In genomic region chr2:3776311-3776710, GRCh38 we compare ENCODE assay signal across 25 cellular contexts.
"Had no signal": no experiment of that assay in that cellular context is flagged by ENCODE, and none has a peak within 500 bp of the region (broad histone marks: within the 10 kb centered on the region; RNA-seq: fewer than 3 reads in every experiment).

No MANE protein-coding gene starts in this region.

- H3K27ac ChIP-seq: left lung, parathyroid adenoma, psoas muscle, right lobe of liver, tibial nerve, uterus had no signal

- H3K27me3 ChIP-seq: right lobe of liver, tibial nerve, uterus had no signal

- H3K4me1 ChIP-seq: left lung, parathyroid adenoma, psoas muscle, right lobe of liver, uterus had no signal

- H3K4me2 ChIP-seq: smooth muscle cell had no signal

- H3K36me3 ChIP-seq: left lung, right lobe of liver, tibial nerve, uterus had no signal

- H3K9me3 Mint-ChIP-seq: mesothelial cell of epicardium; nephron progenitor cell; stimulated activated memory B cell treated with anti-CD40 and anti-IgM and Interleukin-4, amounts not matched to agents 10 μg/mL and 1 μg/mL and 100 μg/mL, for 72 hours; stimulated activated naive CD8-positive, alpha-beta T cell treated with anti-CD3 and anti-CD28 coated beads, Interleukin-15, amount 100 ng/mL, for 72 hours; type B pancreatic cell had no signal

- H3K36me3 Mint-ChIP-seq: mesothelial cell of epicardium; stimulated activated memory B cell treated with anti-CD40 and anti-IgM and Interleukin-4, amounts not matched to agents 10 μg/mL and 1 μg/mL and 100 μg/mL, for 72 hours; type B pancreatic cell had no signal

- DNase-seq: hippocampal formation; kidney; left colon; left lung; mesendoderm; naive thymus-derived CD4-positive, alpha-beta T cell; nephron progenitor cell; nucleus accumbens; psoas muscle; right lobe of liver; stimulated activated CD4-positive, alpha-beta T cell treated with anti-CD3 and anti-CD28 coated beads, Interleukin-1b, Interleukin-23, amount 100 ng/mL, for 48 hours; stimulated activated CD4-positive, alpha-beta T cell treated with anti-CD3 and anti-CD28 coated beads, Interleukin-2, amount 100 ng/mL, for 48 hours; stimulated activated CD4-positive, alpha-beta T cell treated with anti-CD3 and anti-CD28 coated beads, Interleukin-4, amount 100 ng/mL, for 4 hours; stimulated activated CD8-positive, alpha-beta memory T cell treated with anti-CD3 and anti-CD28 coated beads, Interleukin-4, amount 100 ng/mL, for 48 hours; stimulated activated naive CD4-positive, alpha-beta T cell treated with Interleukin-2 at 50 U/mL for 16 hours; stimulated activated naive CD8-positive, alpha-beta T cell treated with anti-CD3 and anti-CD28 coated beads, Interleukin-15, amount 100 ng/mL, for 72 hours; substantia nigra; uterus had no signal

- H3K9ac ChIP-seq: parathyroid adenoma had no signal

- H3K9me3 ChIP-seq: left lung, psoas muscle, right lobe of liver, tibial nerve, uterus had no signal

- H3K4me3 ChIP-seq: left lung, lung, psoas muscle, right lobe of liver, smooth muscle cell, tibial nerve, uterus had no signal

- ATAC-seq: left colon; left lung; naive thymus-derived CD4-positive, alpha-beta T cell; psoas muscle; right lobe of liver; stimulated activated memory B cell treated with anti-CD40 and anti-IgM and Interleukin-4, amounts not matched to agents 10 μg/mL and 1 μg/mL and 100 μg/mL, for 72 hours; stimulated activated naive CD8-positive, alpha-beta T cell treated with anti-CD3 and anti-CD28 coated beads, Interleukin-15, amount 100 ng/mL, for 72 hours had no signal

- H3K4me3 Mint-ChIP-seq: mesothelial cell of epicardium; naive thymus-derived CD4-positive, alpha-beta T cell; nephron progenitor cell; stimulated activated memory B cell treated with anti-CD40 and anti-IgM and Interleukin-4, amounts not matched to agents 10 μg/mL and 1 μg/mL and 100 μg/mL, for 72 hours; stimulated activated naive CD8-positive, alpha-beta T cell treated with anti-CD3 and anti-CD28 coated beads, Interleukin-15, amount 100 ng/mL, for 72 hours; type B pancreatic cell had no signal

- H3K27ac Mint-ChIP-seq: mesothelial cell of epicardium; naive thymus-derived CD4-positive, alpha-beta T cell; nephron progenitor cell; stimulated activated memory B cell treated with anti-CD40 and anti-IgM and Interleukin-4, amounts not matched to agents 10 μg/mL and 1 μg/mL and 100 μg/mL, for 72 hours; stimulated activated naive CD8-positive, alpha-beta T cell treated with anti-CD3 and anti-CD28 coated beads, Interleukin-15, amount 100 ng/mL, for 72 hours; type B pancreatic cell had no signal
